12 cellular contexts compared by ENCODE assay signal in genomic region chr5:1545798-1546355, GRCh38. TPM values are rescaled to one million over a fixed set of nuclear protein-coding genes. Genes with fewer than 3 reads are reported as not detected.
DNase-seq lines count a peak whose midpoint lies in the region; ATAC-seq, FAIRE-seq and TF ChIP-seq lines count a peak whose summit lies in the region.
"Had no signal": no experiment of that assay in that cellular context is flagged by ENCODE, and none has a peak within 500 bp of the region (broad histone marks: within the 10 kb centered on the region; RNA-seq: fewer than 3 reads in every experiment).

No MANE protein-coding gene starts in this region.

- no peak for TF ChIP-seq POLR2A in esophagus muscularis mucosa (IDR thresholded peaks at IDR 0.05; ENCODE audit: low read depth)

- WGBS in esophagus muscularis mucosa: 68% methylated on average over 6 of the region's 6 CpGs

- 0 out of 2 replicates have a peak overlapping the region, but pooled peaks have one; percentile 8 for H3K27ac Mint-ChIP-seq in GM23338
- no peak overlapping the region for H3K27ac Mint-ChIP-seq in activated T-helper 17 cell treated with anti-CD3 and anti-CD28 coated beads, Interleukin-2, amount 50 U/mL, for 72 hours

- no peaks in the 10 kb centered on the region for H4K20me1 ChIP-seq in GM23338 (replicated peaks; ENCODE audit: insufficient read depth)
- H4K20me1 ChIP-seq in keratinocyte (ENCODE audit: control insufficient read depth, extremely low read depth, insufficient read depth, low read length): no peaks in the 10 kb centered on the region

- intact Hi-C loops in esophagus muscularis mucosa (cut with DNase I): no loop called here

- H3K4me1 Mint-ChIP-seq in GM23338: no peaks in the 10 kb centered on the region
- H3K4me1 Mint-ChIP-seq in activated T-helper 17 cell treated with anti-CD3 and anti-CD28 coated beads, Interleukin-2, amount 50 U/mL, for 72 hours: peaks cover 6% of the 10 kb centered on the region

- H3K4me3 ChIP-seq in GM23338 (no peak overlapping the region), keratinocyte (ENCODE audit: control insufficient read depth in 2 of 3, extremely low read depth in 1 of 3, insufficient read depth in 2 of 3, low read depth in 1 of 3, low read length in 3 of 3) (no peak overlapping the region), esophagus muscularis mucosa (no peak overlapping the region)
- H3K4me3 ChIP-seq: cardiac muscle cell, SK-N-MC had no signal

- no peaks in the 10 kb centered on the region for H3K79me2 ChIP-seq in GM23338 (replicated peaks; ENCODE audit: insufficient read depth)
- no peaks in the 10 kb centered on the region for H3K79me2 ChIP-seq in keratinocyte (ENCODE audit: control insufficient read depth, insufficient read depth, low read length)

- TF ChIP-seq EP300 in esophagus muscularis mucosa (IDR thresholded peaks at IDR 0.05): no peak

- H3K4me2 ChIP-seq in GM23338 (no peak overlapping the region), keratinocyte (ENCODE audit: control insufficient read depth, extremely low read depth, insufficient read depth, low read depth, low read length) (no peak overlapping the region)

- H2AFZ ChIP-seq in GM23338 (no peak overlapping the region), keratinocyte (ENCODE audit: control insufficient read depth, low read length) (no peak overlapping the region)

- ATAC-seq in GM23338 (no peak), HG02798 (IDR thresholded peaks at IDR 0.05; ENCODE audit: poor library complexity, unreplicated experiment) (no peak)
- ATAC-seq in activated T-helper 17 cell treated with anti-CD3 and anti-CD28 coated beads, Interleukin-2, amount 50 U/mL, for 72 hours (replicated peaks): no peak
- ATAC-seq: left ventricle myocardium superior had no signal

- peaks cover 3% of the 10 kb centered on the region for H3K27me3 Mint-ChIP-seq in GM23338 (ENCODE audit: insufficient read depth, low read depth, poor library complexity)
- H3K27me3 Mint-ChIP-seq in activated T-helper 17 cell treated with anti-CD3 and anti-CD28 coated beads, Interleukin-2, amount 50 U/mL, for 72 hours: peaks cover 4% of the 10 kb centered on the region
- H3K27me3 Mint-ChIP-seq: CD4-positive, alpha-beta memory T cell had no signal

- H3K9me3 ChIP-seq in keratinocyte (ENCODE audit: control insufficient read depth, low read depth, low read length): no peaks in the 10 kb centered on the region
- no peaks in the 10 kb centered on the region for H3K9me3 ChIP-seq in esophagus muscularis mucosa

- H3K9me3 Mint-ChIP-seq in GM23338: peaks cover 3% of the 10 kb centered on the region; the same call in 1 of the 3 replicates
- no peaks in the 10 kb centered on the region for H3K9me3 Mint-ChIP-seq in activated T-helper 17 cell treated with anti-CD3 and anti-CD28 coated beads, Interleukin-2, amount 50 U/mL, for 72 hours

- H3K36me3 ChIP-seq in GM23338 (ENCODE audit: insufficient read depth): no peaks in the 10 kb centered on the region
- H3K36me3 ChIP-seq in keratinocyte (ENCODE audit: control insufficient read depth in 2 of 2, extremely low read depth in 1 of 2, insufficient read depth in 2 of 2, low read length in 2 of 2): no peaks in the 10 kb centered on the region
- H3K36me3 ChIP-seq in esophagus muscularis mucosa: no peaks in the 10 kb centered on the region
- H3K36me3 ChIP-seq: cardiac muscle cell had no signal

- H3K9ac ChIP-seq in keratinocyte (ENCODE audit: control insufficient read depth, extremely low read depth, insufficient read depth, low read length): no peak overlapping the region

- DNase-seq in 8988T (peak; percentile 9), GM23338 (ENCODE audit: low spot score) (no peak), NCI-H524 (lab: John Stamatoyannopoulos, UW) (peak; percentile 78 to 96), keratinocyte (ENCODE audit: low read depth, low spot score) (peak; percentile 55), esophagus muscularis mucosa (ENCODE audit: extremely low spot score) (no peak), activated T-cell treated with anti-CD3 and anti-CD28 coated beads for 4 hours (no peak)
- DNase-seq: CD4-positive, alpha-beta memory T cell; left ventricle myocardium superior had no signal

- no peak overlapping the region for H3K4me3 Mint-ChIP-seq in GM23338
- H3K4me3 Mint-ChIP-seq in activated T-helper 17 cell treated with anti-CD3 and anti-CD28 coated beads, Interleukin-2, amount 50 U/mL, for 72 hours: no peak overlapping the region
- H3K4me3 Mint-ChIP-seq: CD4-positive, alpha-beta memory T cell had no signal

- no peaks in the 10 kb centered on the region for H3K4me1 ChIP-seq in GM23338 (ENCODE audit: insufficient read depth)
- H3K4me1 ChIP-seq in keratinocyte (ENCODE audit: control insufficient read depth, extremely low read depth, insufficient read depth, low read length): peaks cover 2% of the 10 kb centered on the region
- H3K4me1 ChIP-seq in esophagus muscularis mucosa: peaks cover 12 to 23% (median 19%) of the 10 kb centered on the region in 4 donors

- no peaks in the 10 kb centered on the region for H3K27me3 ChIP-seq in GM23338 (ENCODE audit: insufficient read depth)
- peaks cover 9% of the 10 kb centered on the region for H3K27me3 ChIP-seq in keratinocyte (ENCODE audit: control insufficient read depth, extremely low read depth, insufficient read depth, low read length)
- peaks cover 0 to 12% (median 0%) of the 10 kb centered on the region in 4 donors for H3K27me3 ChIP-seq in esophagus muscularis mucosa
- H3K27me3 ChIP-seq: cardiac muscle cell had no signal

- no peaks in the 10 kb centered on the region; the same call in 2 of the 3 replicates for H3K36me3 Mint-ChIP-seq in GM23338 (ENCODE audit: low read depth)
- no peaks in the 10 kb centered on the region for H3K36me3 Mint-ChIP-seq in activated T-helper 17 cell treated with anti-CD3 and anti-CD28 coated beads, Interleukin-2, amount 50 U/mL, for 72 hours (ENCODE audit: low read depth)
- H3K36me3 Mint-ChIP-seq: CD4-positive, alpha-beta memory T cell had no signal

- H3K27ac ChIP-seq in GM23338 (ENCODE audit: low read depth) (no peak overlapping the region), keratinocyte (ENCODE audit: control insufficient read depth, insufficient read depth, low read length) (no peak overlapping the region), esophagus muscularis mucosa (replicated peaks in 1 of 4) (no peak overlapping the region)
- H3K27ac ChIP-seq: cardiac muscle cell, SK-N-MC had no signal

- H3F3A ChIP-seq in GM23338 (replicated peaks; ENCODE audit: low read depth): no peaks in the 10 kb centered on the region

- dilution Hi-C loops in keratinocyte (cut with MboI; ENCODE audit: extremely low pct_ligation_motif_present, low sequenced_read_pairs): no loop called here

- peak; percentile 43 for FAIRE-seq in keratinocyte (lab: Jason Lieb, UNC)

- no peaks in the 10 kb centered on the region for H3K9me1 ChIP-seq in keratinocyte (ENCODE audit: control insufficient read depth, extremely low read depth, insufficient read depth, low read length)

- no peaks in the 10 kb centered on the region for H3K9me2 ChIP-seq in GM23338 (ENCODE audit: insufficient read depth)

- TF ChIP-seq CTCF in GM23338 (conservative IDR thresholded peaks at IDR 0.05; ENCODE audit: low read depth in 2 of 2) (no peak), keratinocyte (optimal IDR thresholded peaks at IDR 0.05 in 1 of 3, IDR thresholded peaks at IDR 0.05 in 1 of 3, conservative IDR thresholded peaks at IDR 0.05 in 1 of 3; ENCODE audit: extremely low read depth in 1 of 3, insufficient read depth in 2 of 3, low read length in 3 of 3) (no peak), esophagus muscularis mucosa (IDR thresholded peaks at IDR 0.05) (no peak)

TF ChIP-seq in GM23338, 12 proteins besides CTCF, POLR2A, EP300 and RAD21 (continues in another document):
- no peak for TF ChIP-seq STAT1 (IDR thresholded peaks at IDR 0.05; ENCODE audit: unreplicated experiment)
- TF ChIP-seq ZNF114 (CRISPR knock-in tag; IDR thresholded peaks at IDR 0.05): no peak
- TF ChIP-seq REST (IDR thresholded peaks at IDR 0.05; ENCODE audit: unreplicated experiment): no peak
- no peak for TF ChIP-seq CREB1 (CRISPR knock-in tag; IDR thresholded peaks at IDR 0.05; ENCODE audit: low read depth)
- TF ChIP-seq JUNB (IDR thresholded peaks at IDR 0.05; ENCODE audit: unreplicated experiment): no peak

RNA-seq across cellular contexts. Expression of gene LPCAT1, which starts 22.1 kb away (rescaled TPM):
- total RNA-seq in GM23338 (2014; rRNA removed; shearing (Covaris generic)): 255 and 263 TPM in 2 replicates
- polyA plus RNA-seq in GM23338 (2016; fragmentation: Nextera tagmentation; extraction: Ambion mirVana): 75.0 and 78.0 TPM in 2 replicates
- 25.4 to 67.3 TPM (median 32.9 TPM) in 3 replicates for polyA plus RNA-seq in keratinocyte
- polyA plus RNA-seq in keratinocyte (2011; ENCODE audit: low read depth): 12.0 TPM
- 22.6 and 22.8 TPM in 2 replicates for polyA plus RNA-seq in keratinocyte (2011; cell fraction: cytosol; rRNA removed)
- polyA plus RNA-seq in keratinocyte (2011; cell fraction: nucleus; rRNA removed): 65.7 and 66.3 TPM in 2 replicates
- polyA plus RNA-seq in keratinocyte (2012; ENCODE audit: low replicate concordance): 15.3 and 34.5 TPM in 2 replicates
- 27.9 to 30.0 TPM (median 28.5 TPM) in 3 replicates for polyA minus RNA-seq in keratinocyte
- 28.4 TPM for polyA minus RNA-seq in keratinocyte (2011; cell fraction: cytosol; rRNA and poly(A)+ RNA removed)
- polyA minus RNA-seq in keratinocyte (2011; cell fraction: nucleus; rRNA and poly(A)+ RNA removed): 49.3 and 57.1 TPM in 2 replicates
- total RNA-seq in activated T-helper 17 cell treated with anti-CD3 and anti-CD28 coated beads, Interleukin-2, amount 50 U/mL, for 72 hours: 10 to 100 TPM; 38.5 to 62.7 TPM
- 10 to 100 TPM; 22.5 to 51.7 (median 35.0) TPM for total RNA-seq in esophagus muscularis mucosa

Comparison
In these comparisons a context has a peak if more than half of its experiments do, and no peak if none do; other contexts are left out.
1. DNase-seq: peak in 8988T (single experiment), NCI-H524 (2 of 2) and keratinocyte (single experiment); none in GM23338 (single experiment), esophagus muscularis mucosa (single experiment) and activated T-cell treated with anti-CD3 and anti-CD28 coated beads for 4 hours (single experiment).